7 cellular contexts compared by ENCODE assay signal in the genomic region with DNA sequence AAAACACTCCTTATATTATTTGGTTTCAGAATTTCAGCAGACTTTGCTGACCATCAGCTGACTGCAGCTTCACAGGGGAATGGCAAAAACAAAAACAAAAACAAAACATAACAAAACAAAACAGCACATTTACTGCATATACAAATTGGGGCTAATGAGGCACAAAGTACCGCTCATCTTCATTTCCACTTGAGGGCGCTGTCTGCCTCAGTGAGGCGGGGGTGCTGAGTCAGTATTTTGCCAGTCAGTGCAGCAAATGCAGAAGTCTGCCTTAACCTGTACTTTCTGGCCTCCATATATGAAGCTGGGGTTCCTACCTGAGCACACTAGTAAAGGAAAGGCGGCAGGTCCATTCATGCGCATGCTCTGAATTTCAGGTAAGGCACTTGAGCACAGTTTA. TPM values are rescaled to one million over a fixed set of nuclear protein-coding genes. Genes with fewer than 3 reads are reported as not detected.
A peak's percentile ranks its signal among the peaks of the same experiment; 100 is the strongest.
DNase-seq lines count a peak whose midpoint lies in the region; ATAC-seq and TF ChIP-seq lines count a peak whose summit lies in the region.

No MANE protein-coding gene starts in this region.

- no peak for TF ChIP-seq POLR2A in prostate gland (IDR thresholded peaks at IDR 0.05)

- H3K36me3 ChIP-seq in prostate gland = no peaks in the 10 kb centered on the region

- peaks cover 0 to 2% of the 10 kb centered on the region in 2 donors for H3K27me3 Mint-ChIP-seq in T-cell

- 57% methylated on average over 5 of the region's 5 CpGs for WGBS in prostate gland

- H3K27ac ChIP-seq in prostate gland = no peak overlapping the region

- H3K9me3 Mint-ChIP-seq in T-cell = no peaks in the 10 kb centered on the region

- H3K9me3 ChIP-seq in prostate gland = no peaks in the 10 kb centered on the region

- DNase-seq in GM12865 (ENCODE audit: low read depth) (peak; percentile 76), T-cell (peak in 25 of 34 experiments; percentile 4 to 40 (median 16)), prostate gland (ENCODE audit: low spot score) (no peak), hippocampal formation (lab: John Stamatoyannopoulos, UW) (no peak), NCI-H774 (lab: John Stamatoyannopoulos, UW) (no peak)
- DNase-seq in central memory CD4-positive, alpha-beta T cell = peak; percentile 23

- CTCF ChIA-PET in T-cell (lab: Charles Lee) = interaction anchor here (0.6 to 1.5 kb wide), 16 partner anchors 12 to 1822 kb away, joined by 3 to 18 read pairs (median 3); a partner anchor contains a TSS

- no peaks in the 10 kb centered on the region for H3K36me3 Mint-ChIP-seq in T-cell

- POLR2A ChIA-PET in T-cell (lab: Charles Lee) = interaction anchor here in 1 of 2 donors (0.6 kb wide), 1 partner anchor 123 kb away, joined by 4 read pairs; no protein-coding TSS in a partner anchor

- no peak overlapping the region for H3K27ac Mint-ChIP-seq in T-cell

- no peak overlapping the region for H3K4me3 Mint-ChIP-seq in T-cell

- H3K4me3 ChIP-seq in GM12865 (ENCODE audit: low read depth, low read length) (no peak overlapping the region), prostate gland (no peak overlapping the region)

- intact Hi-C loops in prostate gland (cut with DNase I) = loop anchor here (10.0 kb wide), 1 partner anchor 922 kb away; a partner anchor contains a TSS

- ATAC-seq in HG03039 (IDR thresholded peaks at IDR 0.05; ENCODE audit: unreplicated experiment) (peak; percentile 70), T-cell (replicated peaks in 1 of 4) (peak in 3 of 4 experiments; percentile 33 to 48 (median 44))

- H3K4me1 ChIP-seq in prostate gland (replicated peaks) = no peaks in the 10 kb centered on the region

- H3K4me1 Mint-ChIP-seq in T-cell = peaks cover 0 to 7% (median 2%) of the 10 kb centered on the region in 3 donors

- TF ChIP-seq CTCF in GM12865 (IDR thresholded peaks at IDR 0.05; ENCODE audit: insufficient read depth, low read depth, low read length, missing control alignments) = peak; percentile 72
- TF ChIP-seq CTCF in prostate gland (IDR thresholded peaks at IDR 0.05) = peak in 3 of 4 experiments; percentile 40 to 53 (median 45)

- H3K27me3 ChIP-seq in prostate gland (replicated peaks; ENCODE audit: insufficient read depth) = no peaks in the 10 kb centered on the region

RNA-seq across cellular contexts. Expression of a gene that starts 13.5 kb away (rescaled TPM):
- under 1 TPM in 1 of 5 donors, not detected in 4; 0.88 TPM for total RNA-seq in T-cell
- total RNA-seq in prostate gland = 10 to 100 TPM in 1 of 2 donors, 1 to 10 TPM in 1; 4.6 to 43.5 TPM

Comparison
In these comparisons a context has a peak if more than half of its experiments do, and no peak if none do; other contexts are left out.
1. DNase-seq: peak in GM12865 (single experiment), T-cell (25 of 34) and central memory CD4-positive, alpha-beta T cell (single experiment); none in prostate gland (single experiment), hippocampal formation (0 of 2) and NCI-H774 (single experiment).